Comparison of ENCODE assay signal across 6 cellular contexts in the genomic region with DNA sequence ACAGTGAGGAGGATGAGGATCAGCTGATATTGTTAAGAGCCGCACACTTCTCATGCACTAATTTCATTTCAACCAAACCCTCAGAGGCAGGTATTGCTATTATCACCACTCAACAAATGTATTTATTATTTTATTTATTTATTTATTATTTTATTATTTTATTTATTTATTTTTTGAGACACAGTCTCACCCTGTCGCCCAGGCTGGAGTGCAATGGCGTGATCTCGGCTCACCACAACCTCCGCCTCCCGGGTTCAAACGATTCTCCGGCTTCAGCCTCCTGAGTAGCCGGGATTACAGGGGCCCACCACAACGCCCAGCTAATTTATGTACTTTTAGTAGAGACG. TPM values are rescaled to one million over a fixed set of nuclear protein-coding genes. Genes with fewer than 3 reads are reported as not detected.
DNase-seq lines count a peak whose midpoint lies in the region; ATAC-seq and TF ChIP-seq lines count a peak whose summit lies in the region.
"Not testable (repeated sequence)": the region's sequence is repeated elsewhere in the genome, so short reads cannot be mapped to it uniquely, and the experiment has no call there.

No MANE protein-coding gene starts in this region.

- WGBS in gastroesophageal sphincter (ENCODE audit: low coverage in 1 of 2), 2 donors: 13% methylated on average over 3 to 5 of the region's 11 CpGs

- peak overlapping the region; percentile 78 for H3K4me3 ChIP-seq in GM12864 (ENCODE audit: low read depth, low read length)
- H3K4me3 ChIP-seq in RWPE2 (ENCODE audit: severe bottlenecking): peak overlapping the region; percentile 63
- peak overlapping the region; percentile 93 for H3K4me3 ChIP-seq in astrocyte of the cerebellum (ENCODE audit: low read depth, low read length)
- H3K4me3 ChIP-seq in gastroesophageal sphincter: peak overlapping the region in 1 of 2 donors; percentile 57
- peak overlapping the region; percentile 89 for H3K4me3 ChIP-seq in thoracic aorta

- not testable (repeated sequence) for DNase-seq in GM12864 (ENCODE audit: low read depth); RWPE2 (ENCODE audit: low spot score); astrocyte of the cerebellum (ENCODE audit: low read depth); naive thymus-derived CD8-positive, alpha-beta T cell; thoracic aorta (ENCODE audit: low spot score)

- H3K27ac ChIP-seq in RWPE2 (ENCODE audit: poor library complexity, severe bottlenecking) (peak overlapping the region; percentile 93), gastroesophageal sphincter (peak overlapping the region in 3 of 4 donors; percentile 93 to 98 (median 94)), thoracic aorta (peak overlapping the region; percentile 89)

- POLR2A ChIA-PET in naive thymus-derived CD8-positive, alpha-beta T cell (lab: Charles Lee): interaction anchor here (0.6 to 66.7 kb wide), 5 partner anchors 8 to 228 kb away, joined by 3 to 2283 read pairs (median 6); partner anchors contain the start of genes GGA1, MICALL1, NOL12 and PDXP

- peaks cover 16 to 57% (median 53%) of the 10 kb centered on the region in 4 donors for H3K4me1 Mint-ChIP-seq in naive thymus-derived CD8-positive, alpha-beta T cell

- TF ChIP-seq CTCF in GM12864 (IDR thresholded peaks at IDR 0.05; ENCODE audit: low read depth, low read length, missing control alignments); RWPE2 (IDR thresholded peaks at IDR 0.05; ENCODE audit: poor library complexity, severe bottlenecking); astrocyte of the cerebellum (IDR thresholded peaks at IDR 0.05; ENCODE audit: low read depth, low read length, missing control alignments); gastroesophageal sphincter (IDR thresholded peaks at IDR 0.05); thoracic aorta (IDR thresholded peaks at IDR 0.05): not testable (repeated sequence)

- H3K27me3 ChIP-seq in RWPE2 (ENCODE audit: insufficient read depth, poor library complexity, severe bottlenecking); gastroesophageal sphincter; thoracic aorta (replicated peaks; ENCODE audit: insufficient read depth): not testable (repeated sequence)

- H3K36me3 ChIP-seq in RWPE2 (ENCODE audit: low read depth) (peaks cover 34% of the 10 kb centered on the region), gastroesophageal sphincter (peaks cover 0 to 25% of the 10 kb centered on the region in 2 donors), thoracic aorta (peaks cover 17% of the 10 kb centered on the region)

- not testable (repeated sequence) for H3K9me3 Mint-ChIP-seq in naive thymus-derived CD8-positive, alpha-beta T cell

- not testable (repeated sequence) for H3K27me3 Mint-ChIP-seq in naive thymus-derived CD8-positive, alpha-beta T cell

- in situ Hi-C loops in astrocyte of the cerebellum (cut with HindIII; ENCODE audit: low sequenced_read_pairs): not testable (repeated sequence)

- TF ChIP-seq POLR2A in gastroesophageal sphincter (IDR thresholded peaks at IDR 0.05): not testable (repeated sequence)

- H3K9me3 ChIP-seq in RWPE2 (ENCODE audit: severe bottlenecking); gastroesophageal sphincter; thoracic aorta: not testable (repeated sequence)

- peak overlapping the region; percentile 89 to 99 (median 93) for H3K4me3 Mint-ChIP-seq in naive thymus-derived CD8-positive, alpha-beta T cell

- peak overlapping the region; percentile 91 to 100 (median 100) for H3K27ac Mint-ChIP-seq in naive thymus-derived CD8-positive, alpha-beta T cell

- H3K4me1 ChIP-seq in RWPE2 (ENCODE audit: insufficient read depth, poor library complexity, severe bottlenecking) (peaks cover 21% of the 10 kb centered on the region), gastroesophageal sphincter (peaks cover 3 to 94% (median 29%) of the 10 kb centered on the region in 3 donors), thoracic aorta (ENCODE audit: control insufficient read depth in 1 of 2, low read depth in 2 of 2) (peaks cover 18 to 23% of the 10 kb centered on the region in 2 donors)

- not testable (repeated sequence) for TF ChIP-seq EP300 in gastroesophageal sphincter (IDR thresholded peaks at IDR 0.05)

- ATAC-seq in RWPE2 (ENCODE audit: low read depth); gastroesophageal sphincter; naive thymus-derived CD8-positive, alpha-beta T cell; thoracic aorta (ENCODE audit: insufficient number of reproducible peaks, low FRiP score, low read depth): not testable (repeated sequence)

- not testable (repeated sequence) for H3K36me3 Mint-ChIP-seq in naive thymus-derived CD8-positive, alpha-beta T cell

RNA-seq across cellular contexts. Expression of gene LGALS1, which starts 2.2 kb away (rescaled TPM):
- total RNA-seq in gastroesophageal sphincter (1,000 to 10,000 TPM in 3 of 4 donors, 100 to 1,000 TPM in 1; 747 to 1,092 (median 1,059) TPM), thoracic aorta (1,000 to 10,000 TPM; 1,470 to 1,957 TPM)
- total RNA-seq in naive thymus-derived CD8-positive, alpha-beta T cell: 10 to 100 TPM; 14.3 to 16.8 TPM
- polyA plus RNA-seq in naive thymus-derived CD8-positive, alpha-beta T cell: 100 to 1,000 TPM in 1 of 3 donors, 10 to 100 TPM in 2; 19.6 to 122 (median 34.8) TPM

RNA-seq across cellular contexts. Expression of gene NOL12, which starts 8.5 kb away (rescaled TPM):
- total RNA-seq in gastroesophageal sphincter (10 to 100 TPM; 16.3 to 29.1 (median 20.2) TPM), thoracic aorta (10 to 100 TPM; 11.1 to 58.9 TPM)
- 10 to 100 TPM; 47.9 to 48.6 TPM for total RNA-seq in naive thymus-derived CD8-positive, alpha-beta T cell
- 10 to 100 TPM; 35.0 to 46.4 (median 43.8) TPM for polyA plus RNA-seq in naive thymus-derived CD8-positive, alpha-beta T cell

RNA-seq across cellular contexts. Expression of gene PDXP, which starts 19.1 kb away (rescaled TPM):
- total RNA-seq in gastroesophageal sphincter (10 to 100 TPM in 3 of 4 donors, 1 to 10 TPM in 1; 9.2 to 19.3 (median 17.2) TPM), thoracic aorta (10 to 100 TPM in 1 of 2 donors, 1 to 10 TPM in 1; 6.3 to 13.8 TPM)
- total RNA-seq in naive thymus-derived CD8-positive, alpha-beta T cell: 1 to 10 TPM; 4.3 to 5.9 TPM
- 1 to 10 TPM; 1.7 to 9.6 (median 5.8) TPM for polyA plus RNA-seq in naive thymus-derived CD8-positive, alpha-beta T cell

RNA-seq across cellular contexts. Expression of gene TRIOBP, which starts 19.2 kb away (rescaled TPM):
- total RNA-seq in gastroesophageal sphincter (100 to 1,000 TPM; 128 to 234 (median 137) TPM), thoracic aorta (100 to 1,000 TPM; 126 to 146 TPM)
- 10 to 100 TPM; 26.4 to 30.9 TPM for total RNA-seq in naive thymus-derived CD8-positive, alpha-beta T cell
- polyA plus RNA-seq in naive thymus-derived CD8-positive, alpha-beta T cell: 10 to 100 TPM in 2 of 3 donors, 1 to 10 TPM in 1; 7.8 to 11.6 (median 10.7) TPM

RNA-seq across cellular contexts. Expression of gene SH3BP1, which starts 38.1 kb away (rescaled TPM):
- total RNA-seq in gastroesophageal sphincter (1 to 10 TPM; 2.9 to 4.9 (median 3.2) TPM), thoracic aorta (10 to 100 TPM in 1 of 2 donors, 1 to 10 TPM in 1; 5.6 to 14.2 TPM)
- 10 to 100 TPM; 77.9 to 79.0 TPM for total RNA-seq in naive thymus-derived CD8-positive, alpha-beta T cell
- polyA plus RNA-seq in naive thymus-derived CD8-positive, alpha-beta T cell: 10 to 100 TPM; 16.9 to 26.5 (median 25.6) TPM

Comparison
In these comparisons a context has a peak if more than half of its experiments do, and no peak if none do; other contexts are left out.
1. RNA of gene LGALS1, which starts 2.2 kb away (total RNA-seq): 1,470 to 1,957 TPM in thoracic aorta and 747 to 1,092 TPM in gastroesophageal sphincter; 14.3 to 16.8 TPM in naive thymus-derived CD8-positive, alpha-beta T cell; every median in the first group is over 10 times any median in the second.
2. Peak in every context shown above with its lines, with median percentiles within 50 percentile points of each other: H3K27ac ChIP-seq.